ENCODE assay signal across 30 cellular contexts in the genomic region with DNA sequence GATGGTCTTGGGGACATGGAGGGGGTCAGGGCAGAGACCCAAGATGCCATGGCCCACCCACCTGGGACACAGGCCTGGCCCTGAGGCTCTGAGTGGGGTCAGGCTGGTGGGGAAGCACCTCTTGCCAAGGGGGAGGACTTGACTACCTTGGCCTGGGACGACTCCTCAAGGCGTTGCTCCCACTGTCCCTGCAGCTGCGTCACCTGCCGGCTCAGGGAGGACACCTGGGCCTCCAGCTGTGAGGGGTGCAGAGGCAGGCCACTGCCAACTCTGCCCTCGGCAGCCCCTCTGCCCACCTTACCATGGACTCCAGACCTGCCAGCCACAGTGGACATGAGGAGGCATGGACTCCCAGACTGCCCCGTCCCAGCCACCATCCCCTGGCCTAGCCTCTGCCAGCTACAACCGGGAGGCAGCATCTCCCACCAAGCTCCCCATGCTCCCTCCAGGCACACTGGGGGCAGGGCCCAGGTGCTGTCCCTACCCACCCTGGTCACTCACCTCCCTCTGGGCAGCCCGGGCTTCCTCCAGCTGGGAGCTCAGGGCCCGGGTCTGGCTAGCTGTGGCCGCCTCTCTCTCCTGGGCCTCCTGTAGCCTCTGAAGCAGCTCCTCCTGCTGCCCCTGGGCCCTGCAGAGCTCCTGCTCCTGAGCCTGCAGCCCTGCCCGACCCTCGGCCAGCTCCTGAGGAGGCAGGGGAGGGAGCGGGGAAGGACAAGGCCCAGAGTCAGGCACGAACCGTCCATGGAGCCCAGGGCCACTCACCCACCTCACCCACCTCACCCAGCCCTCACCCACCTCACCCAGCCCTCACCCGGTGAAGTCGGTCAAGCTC. TPM values are rescaled to one million over a fixed set of nuclear protein-coding genes. Genes with fewer than 3 reads are reported as not detected.
A peak's percentile ranks its signal among the peaks of the same experiment; 100 is the strongest.
DNase-seq lines count a peak whose midpoint lies in the region; ATAC-seq, FAIRE-seq and TF ChIP-seq lines count a peak whose summit lies in the region.
"Had no signal": no experiment of that assay in that cellular context is flagged by ENCODE, and none has a peak within 500 bp of the region (broad histone marks: within the 10 kb centered on the region; RNA-seq: fewer than 3 reads in every experiment).

No MANE protein-coding gene starts in this region.

- H3K9me3 Mint-ChIP-seq in chondrocyte (ENCODE audit: low read depth) = no peaks in the 10 kb centered on the region
- H3K9me3 Mint-ChIP-seq in WTC11 = no peaks in the 10 kb centered on the region
- H3K9me3 Mint-ChIP-seq: activated T-cell treated with anti-CD3 and anti-CD28 coated beads, Interleukin-2, amount 50 U/mL, for 72 hours; CD8-positive, alpha-beta T cell; H9; neural progenitor cell had no signal

- peak; percentile 16 to 27; a peak in 5 of 6 replicates for ATAC-seq in A549
- peak; percentile 20 for ATAC-seq in Panc1
- peak in 1 of 2 donors; percentile 4 for ATAC-seq in lower lobe of right lung
- ATAC-seq in WTC11 = no peak
- ATAC-seq in HG02852 (IDR thresholded peaks at IDR 0.05; ENCODE audit: unreplicated experiment) = no peak
- ATAC-seq: activated T-cell treated with anti-CD3 and anti-CD28 coated beads, Interleukin-2, amount 50 U/mL, for 72 hours; CD8-positive, alpha-beta T cell; GM12878; heart right ventricle; stimulated activated naive CD8-positive, alpha-beta T cell treated with anti-CD3 and anti-CD28 coated beads, Interleukin-15, Interleukin-2, amounts not matched to agents 100 U/mL and 50 U/mL, for 24 hours had no signal

- H3K27ac Mint-ChIP-seq in chondrocyte (ENCODE audit: unreplicated experiment) (no peak overlapping the region), WTC11 (no peak overlapping the region)
- H3K27ac Mint-ChIP-seq: activated T-cell treated with anti-CD3 and anti-CD28 coated beads, Interleukin-2, amount 50 U/mL, for 72 hours; CD8-positive, alpha-beta T cell; neural progenitor cell had no signal

- H3K9me3 ChIP-seq in A549 (no peaks in the 10 kb centered on the region), Panc1 (ENCODE audit: control insufficient read depth, insufficient read depth, low read depth, low read length) (no peaks in the 10 kb centered on the region), lower lobe of right lung (no peaks in the 10 kb centered on the region)
- H3K9me3 ChIP-seq: heart right ventricle, thoracic aorta, uterus had no signal

- TF ChIP-seq CTCF in A549 (IDR thresholded peaks at IDR 0.05) = no peak
- no peak for TF ChIP-seq CTCF in Panc1 (IDR thresholded peaks at IDR 0.05)
- TF ChIP-seq CTCF in chondrocyte (IDR thresholded peaks at IDR 0.05) = no peak
- TF ChIP-seq CTCF in lower lobe of right lung (IDR thresholded peaks at IDR 0.05) = no peak
- no peak for TF ChIP-seq CTCF in WTC11 (IDR thresholded peaks at IDR 0.05)
- TF ChIP-seq CTCF in lower leg skin (IDR thresholded peaks at IDR 0.05) = no peak

- no peak overlapping the region for H3K4me3 ChIP-seq in A549
- H3K4me3 ChIP-seq in Panc1 (ENCODE audit: low read depth in 2 of 2, low read length in 2 of 2) = no peak overlapping the region
- H3K4me3 ChIP-seq in lower lobe of right lung = no peak overlapping the region
- no peak overlapping the region for H3K4me3 ChIP-seq in lower leg skin (ENCODE audit: low read depth, poor library complexity, severe bottlenecking)
- H3K4me3 ChIP-seq: GM12878, heart right ventricle, neural progenitor cell, thoracic aorta, uterus had no signal

- CTCF ChIA-PET in A549 (lab: Yijun Ruan, JAX) = interaction anchor here (1.1 to 39.4 kb wide), 9 partner anchors 10 to 193 kb away, joined by 3 to 1607 read pairs (median 4); partner anchors contain the start of genes ARL2, CDC42BPG and EHD1
- CTCF ChIA-PET in Panc1 (lab: Charles Lee) = interaction anchor here (0.6 to 0.8 kb wide), 2 partner anchors 29 to 49 kb away, joined by 3 read pairs; no protein-coding TSS in a partner anchor
- CTCF ChIA-PET in WTC11 (lab: Charles Lee) = interaction anchor here (0.6 to 2.9 kb wide), 2 partner anchors 13 to 38 kb away, joined by 3 to 6 read pairs; no protein-coding TSS in a partner anchor

- H3K4me3 Mint-ChIP-seq in chondrocyte (ENCODE audit: unreplicated experiment) (no peak overlapping the region), WTC11 (no peak overlapping the region)
- H3K4me3 Mint-ChIP-seq: activated T-cell treated with anti-CD3 and anti-CD28 coated beads, Interleukin-2, amount 50 U/mL, for 72 hours; CD8-positive, alpha-beta T cell; H9; neural progenitor cell had no signal

- no peak for TF ChIP-seq EP300 in A549 (IDR thresholded peaks at IDR 0.05)

- H3K27me3 ChIP-seq in Panc1 (ENCODE audit: control insufficient read depth, insufficient read depth, low read length) (no peaks in the 10 kb centered on the region), lower lobe of right lung (ENCODE audit: low read depth) (no peaks in the 10 kb centered on the region)
- H3K27me3 ChIP-seq: heart right ventricle, neural progenitor cell, uterus had no signal

- H3K27ac ChIP-seq in A549 = peak overlapping the region; percentile 60 to 68; a peak in 4 of 6 replicates
- peak overlapping the region; percentile 59; the same call in 1 of the 2 replicates for H3K27ac ChIP-seq in Panc1 (ENCODE audit: low read length)
- peak overlapping the region; percentile 34 for H3K27ac ChIP-seq in lower lobe of right lung
- H3K27ac ChIP-seq: heart right ventricle, neural progenitor cell, thoracic aorta, uterus had no signal

- TF ChIP-seq RAD21 in A549 (conservative IDR thresholded peaks at IDR 0.05 in 1 of 2, IDR thresholded peaks at IDR 0.05 in 1 of 2) = no peak

- BruUV-seq in Panc1 (replicated peaks; lab: Mats Ljungman, UMichigan) = no TSS peak

- DNase-seq in A549 (ENCODE audit: low read depth in 1 of 2, low spot score in 1 of 2) (no peak), Panc1 (ENCODE audit: low read depth, low spot score) (no peak), chondrocyte (ENCODE audit: low spot score) (peak; percentile 80), lower lobe of right lung (no peak), WTC11 (ENCODE audit: low spot score) (no peak), lower leg skin (ENCODE audit: low spot score in 2 of 2) (no peak)
- DNase-seq in activated CD4-positive, CD25-positive, alpha-beta regulatory T cell treated with anti-CD3 and anti-CD28 coated beads, Interleukin-2, amount 50 U/mL, for 72 hours = no peak
- DNase-seq: activated CD4-positive, alpha-beta T cell treated with anti-CD3 and anti-CD28 coated beads, Interleukin-2, amount 50 U/mL, for 4 hours; activated T-cell treated with anti-CD3 and anti-CD28 coated beads, Interleukin-2, amount 50 U/mL, for 72 hours; AML-193; CD8-positive, alpha-beta T cell; central memory CD4-positive, alpha-beta T cell; DMS 273 treated with DMSO at 0.1 percent for 48 hours; H9; heart right ventricle; NCI-H146; posterior cingulate gyrus; right cardiac atrium; stimulated activated CD4-positive, alpha-beta T cell treated with anti-CD3 and anti-CD28 coated beads, Interleukin-1b, Interleukin-23, amount 100 ng/mL, for 48 hours; stimulated activated naive CD8-positive, alpha-beta T cell treated with anti-CD3 and anti-CD28 coated beads, Interleukin-15, Interleukin-2, amounts not matched to agents 100 U/mL and 50 U/mL, for 24 hours; uterus had no signal

- H3K4me1 ChIP-seq in A549 = peaks cover 17% of the 10 kb centered on the region
- H3K4me1 ChIP-seq in Panc1 (ENCODE audit: control insufficient read depth, insufficient read depth, low read length) = peaks cover 18% of the 10 kb centered on the region
- H3K4me1 ChIP-seq in lower lobe of right lung = no peaks in the 10 kb centered on the region
- H3K4me1 ChIP-seq: heart right ventricle, neural progenitor cell, uterus had no signal

- H3K27me3 Mint-ChIP-seq in chondrocyte (ENCODE audit: low read depth) (no peaks in the 10 kb centered on the region), WTC11 (ENCODE audit: low read depth) (no peaks in the 10 kb centered on the region)

- intact Hi-C loops in Panc1 (cut with micrococcal nuclease; ENCODE audit: unreplicated experiment) (no loop called here), lower lobe of right lung (cut with DNase I) (no loop called here), lower leg skin (cut with DNase I; ENCODE audit: low total_unique reads) (no loop called here)

- POLR2A ChIA-PET in A549 (lab: Yijun Ruan, JAX) = interaction anchor here (1.3 kb wide), 1 partner anchor 178 kb away, joined by 3 read pairs; the partner anchor contains the start of gene ARL2
- POLR2A ChIA-PET in Panc1 (lab: Charles Lee) = no interaction called here
- POLR2A ChIA-PET in WTC11 (lab: Charles Lee) = no interaction called here

- WGBS in A549 (ENCODE audit: missing lambda C conversion rate) = 77% methylated on average over 8 of the region's 17 CpGs
- 80 to 82% methylated on average over 13 to 15 of the region's 17 CpGs for WGBS in lower leg skin, 2 donors

- H3K36me3 Mint-ChIP-seq in chondrocyte (ENCODE audit: low read depth) (no peaks in the 10 kb centered on the region), WTC11 (peaks cover 3% of the 10 kb centered on the region; the same call in 1 of the 2 replicates)
- H3K36me3 Mint-ChIP-seq: neural progenitor cell had no signal

- H3K4me2 ChIP-seq in A549 = peak overlapping the region; percentile 58
- H3K4me2 ChIP-seq: neural progenitor cell had no signal

- in situ Hi-C loops in Panc1 (cut with HindIII; ENCODE audit: low pct_unique_long_range_greater_than_20kb, low sequenced_read_pairs) = no loop called here

- TF ChIP-seq POLR2A in A549 (IDR thresholded peaks at IDR 0.05; ENCODE audit: low read length) = no peak
- no peak for TF ChIP-seq POLR2A in lower leg skin (IDR thresholded peaks at IDR 0.05)

- H3K36me3 ChIP-seq in Panc1 (ENCODE audit: control insufficient read depth, insufficient read depth, low read length) (no peaks in the 10 kb centered on the region), lower lobe of right lung (peaks cover 53% of the 10 kb centered on the region)
- H3K36me3 ChIP-seq: heart right ventricle, neural progenitor cell, thoracic aorta, uterus had no signal

- H3K4me1 Mint-ChIP-seq in chondrocyte (ENCODE audit: low read depth) (no peaks in the 10 kb centered on the region), WTC11 (no peaks in the 10 kb centered on the region)
- H3K4me1 Mint-ChIP-seq: H9 had no signal

- FAIRE-seq in A549 (lab: Jason Lieb, UNC) = no peak
- FAIRE-seq: A204.1, astrocyte, frontal cortex, GM12878, TTC549 had no signal

RNA-seq across cellular contexts. Expression of gene CDC42BPG, which starts 8.6 kb away (rescaled TPM):
- 0.35 and 0.50 TPM in 2 replicates for polyA plus RNA-seq in A549 (2011; rRNA removed)
- polyA plus RNA-seq in A549 (2012; cell fraction: cytosol; rRNA removed) = 0.26 and 0.49 TPM in 2 replicates
- polyA plus RNA-seq in A549 (2012; cell fraction: nucleus; rRNA removed) = 1.3 and 1.8 TPM in 2 replicates
- polyA plus RNA-seq in A549 (2017; fragmentation: RNase III; extraction: RNeasy Plus Mini Kit Qiagen cat#74134 plus additional on column Dnase treatment) = 1.0 to 1.1 TPM (median 1.0 TPM) in 3 replicates
- polyA minus RNA-seq in A549 (2011; rRNA and poly(A)+ RNA removed) = 0.45 and 1.0 TPM in 2 replicates
- total RNA-seq in Panc1 (2021; ENCODE audit: unreplicated experiment) = 4.1 TPM
- 3.1 TPM for polyA plus RNA-seq in Panc1 (2012; ENCODE audit: insufficient read length)
- 0.17 to 0.46 TPM (median 0.35 TPM) in 3 replicates for total RNA-seq in chondrocyte
- 16.3 TPM for total RNA-seq in lower lobe of right lung
- total RNA-seq in WTC11 (2021) = 14.9 to 21.6 TPM (median 17.3 TPM) in 3 replicates
- 10 to 100 TPM; 40.3 to 81.3 (median 50.1) TPM for total RNA-seq in lower leg skin
- total RNA-seq: RPMI7951 had no signal

RNA-seq across cellular contexts. Expression of gene MEN1, which starts 25.5 kb away (rescaled TPM):
- 17.0 and 18.5 TPM in 2 replicates for polyA plus RNA-seq in A549 (2011; rRNA removed)
- 50.1 and 64.4 TPM in 2 replicates for polyA plus RNA-seq in A549 (2012; cell fraction: cytosol; rRNA removed)
- 94.3 and 126 TPM in 2 replicates for polyA plus RNA-seq in A549 (2012; cell fraction: nucleus; rRNA removed)
- 30.2 to 35.5 TPM (median 34.7 TPM) in 3 replicates for polyA plus RNA-seq in A549 (2017; fragmentation: RNase III; extraction: RNeasy Plus Mini Kit Qiagen cat#74134 plus additional on column Dnase treatment)
- polyA minus RNA-seq in A549 (2011; rRNA and poly(A)+ RNA removed) = 13.9 and 14.7 TPM in 2 replicates
- 54.5 TPM for total RNA-seq in Panc1 (2021; ENCODE audit: unreplicated experiment)
- 84.8 TPM for polyA plus RNA-seq in Panc1 (2012; ENCODE audit: insufficient read length)
- 19.5 to 26.4 TPM (median 20.4 TPM) in 3 replicates for total RNA-seq in chondrocyte
- total RNA-seq in lower lobe of right lung = 22.7 TPM
- 47.1 to 53.3 TPM (median 51.2 TPM) in 3 replicates for total RNA-seq in WTC11 (2021)
- total RNA-seq in lower leg skin = 10 to 100 TPM; 20.5 to 42.7 (median 32.2) TPM

RNA-seq across cellular contexts. Expression of gene MAP4K2, which starts 32.8 kb away (rescaled TPM):
- polyA plus RNA-seq in A549 (2011; rRNA removed) (9.4 and 10.2 TPM in 2 replicates), A549 (2017; fragmentation: RNase III; extraction: RNeasy Plus Mini Kit Qiagen cat#74134 plus additional on column Dnase treatment) (8.4 to 10.6 TPM (median 9.9 TPM) in 3 replicates)
- 13.1 and 13.5 TPM in 2 replicates for polyA plus RNA-seq in A549 (2012; cell fraction: cytosol; rRNA removed)
- polyA plus RNA-seq in A549 (2012; cell fraction: nucleus; rRNA removed) = 25.7 and 33.8 TPM in 2 replicates
- polyA minus RNA-seq in A549 (2011; rRNA and poly(A)+ RNA removed) = 11.3 and 17.7 TPM in 2 replicates
- total RNA-seq in Panc1 (2021; ENCODE audit: unreplicated experiment) (46.4 TPM), chondrocyte (11.3 to 17.8 TPM (median 13.4 TPM) in 3 replicates), lower lobe of right lung (29.1 TPM), WTC11 (2021) (24.5 to 31.6 TPM (median 28.3 TPM) in 3 replicates), lower leg skin (10 to 100 TPM in 3 of 4 donors, 1 to 10 TPM in 1; 9.3 to 29.8 (median 19.5) TPM)
- polyA plus RNA-seq in Panc1 (2012; ENCODE audit: insufficient read length) = 57.8 TPM

RNA-seq across cellular contexts. Expression of gene EHD1, which starts 42.6 kb away (rescaled TPM):
- polyA plus RNA-seq in A549 (2011; rRNA removed) (25.9 and 27.7 TPM in 2 replicates), A549 (2017; fragmentation: RNase III; extraction: RNeasy Plus Mini Kit Qiagen cat#74134 plus additional on column Dnase treatment) (37.8 to 52.4 TPM (median 43.4 TPM) in 3 replicates)
- polyA plus RNA-seq in A549 (2012; cell fraction: cytosol; rRNA removed) = 96.0 and 103 TPM in 2 replicates
- polyA plus RNA-seq in A549 (2012; cell fraction: nucleus; rRNA removed) = 153 and 200 TPM in 2 replicates
- 65.8 and 67.3 TPM in 2 replicates for polyA minus RNA-seq in A549 (2011; rRNA and poly(A)+ RNA removed)
- total RNA-seq in Panc1 (2021; ENCODE audit: unreplicated experiment) (186 TPM), chondrocyte (78.9 to 129 TPM (median 111 TPM) in 3 replicates), lower lobe of right lung (73.4 TPM), WTC11 (2021) (29.9 to 38.1 TPM (median 35.2 TPM) in 3 replicates), lower leg skin (10 to 100 TPM; 81.0 to 98.9 (median 90.5) TPM)
- 280 TPM for polyA plus RNA-seq in Panc1 (2012; ENCODE audit: insufficient read length)

RNA-seq across cellular contexts. Expression of gene SF1, which starts 57.5 kb away (rescaled TPM):
- polyA plus RNA-seq in A549 (2011; rRNA removed) (88.8 and 104 TPM in 2 replicates), A549 (2017; fragmentation: RNase III; extraction: RNeasy Plus Mini Kit Qiagen cat#74134 plus additional on column Dnase treatment) (268 to 341 TPM (median 310 TPM) in 3 replicates)
- polyA plus RNA-seq in A549 (2012; cell fraction: cytosol; rRNA removed) = 88.5 and 106 TPM in 2 replicates
- polyA plus RNA-seq in A549 (2012; cell fraction: nucleus; rRNA removed) = 240 and 241 TPM in 2 replicates
- polyA minus RNA-seq in A549 (2011; rRNA and poly(A)+ RNA removed) = 87.7 and 103 TPM in 2 replicates
- total RNA-seq in Panc1 (2021; ENCODE audit: unreplicated experiment) (360 TPM), chondrocyte (183 to 198 TPM (median 190 TPM) in 3 replicates), lower lobe of right lung (269 TPM), WTC11 (2021) (285 to 314 TPM (median 300 TPM) in 3 replicates), lower leg skin (100 to 1,000 TPM; 130 to 327 (median 178) TPM)
- polyA plus RNA-seq in Panc1 (2012; ENCODE audit: insufficient read length) = 296 TPM

Comparison
In these comparisons a context has a peak if more than half of its experiments do, and no peak if none do; other contexts are left out.
1. ATAC-seq: peak in A549 (2 of 2) and Panc1 (single experiment); none in WTC11 (single experiment) and HG02852 (single experiment).
2. Peak in every context shown above with its lines, with median percentiles within 50 percentile points of each other: H3K27ac ChIP-seq.